In the genomic region with DNA sequence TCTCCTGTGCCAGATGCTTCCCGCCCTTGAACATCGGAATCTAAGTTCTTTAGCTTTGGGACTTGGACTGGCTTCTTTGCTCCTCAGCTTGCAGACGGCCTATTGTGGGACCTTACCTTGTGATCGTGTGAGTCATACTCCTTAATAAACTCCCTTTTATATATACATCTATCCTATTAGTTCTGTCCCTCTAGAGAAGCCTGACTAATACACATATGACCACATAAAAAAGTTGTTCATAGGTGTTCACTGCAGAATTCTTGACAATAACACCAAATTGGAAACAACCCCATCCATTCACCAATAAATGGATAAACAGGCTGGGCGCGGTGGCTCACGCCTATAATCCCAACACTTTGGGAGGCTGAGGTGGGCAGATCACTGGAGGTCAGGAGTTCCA, we compare ENCODE assay signal across 12 cellular contexts. TPM values are rescaled to one million over a fixed set of nuclear protein-coding genes. Genes with fewer than 3 reads are reported as not detected.
"Had no signal": no experiment of that assay in that cellular context is flagged by ENCODE, and none has a peak within 500 bp of the region (broad histone marks: within the 10 kb centered on the region; RNA-seq: fewer than 3 reads in every experiment).

No MANE protein-coding gene starts in this region.

RNA-seq across cellular contexts. Expression of a gene that starts 37.4 kb away (rescaled TPM):
- total RNA-seq: endothelial cell of umbilical vein; esophagus squamous epithelium; gastrocnemius medialis; glomerular endothelial cell; kidney; myocyte; naive thymus-derived CD8-positive, alpha-beta T cell; occipital lobe; pulmonary artery endothelial cell; right atrium auricular region; upper lobe of right lung had no signal
- polyA plus RNA-seq: endothelial cell of umbilical vein, liver had no signal
